ENCODE assay signal across 8 cellular contexts in the genomic region with DNA sequence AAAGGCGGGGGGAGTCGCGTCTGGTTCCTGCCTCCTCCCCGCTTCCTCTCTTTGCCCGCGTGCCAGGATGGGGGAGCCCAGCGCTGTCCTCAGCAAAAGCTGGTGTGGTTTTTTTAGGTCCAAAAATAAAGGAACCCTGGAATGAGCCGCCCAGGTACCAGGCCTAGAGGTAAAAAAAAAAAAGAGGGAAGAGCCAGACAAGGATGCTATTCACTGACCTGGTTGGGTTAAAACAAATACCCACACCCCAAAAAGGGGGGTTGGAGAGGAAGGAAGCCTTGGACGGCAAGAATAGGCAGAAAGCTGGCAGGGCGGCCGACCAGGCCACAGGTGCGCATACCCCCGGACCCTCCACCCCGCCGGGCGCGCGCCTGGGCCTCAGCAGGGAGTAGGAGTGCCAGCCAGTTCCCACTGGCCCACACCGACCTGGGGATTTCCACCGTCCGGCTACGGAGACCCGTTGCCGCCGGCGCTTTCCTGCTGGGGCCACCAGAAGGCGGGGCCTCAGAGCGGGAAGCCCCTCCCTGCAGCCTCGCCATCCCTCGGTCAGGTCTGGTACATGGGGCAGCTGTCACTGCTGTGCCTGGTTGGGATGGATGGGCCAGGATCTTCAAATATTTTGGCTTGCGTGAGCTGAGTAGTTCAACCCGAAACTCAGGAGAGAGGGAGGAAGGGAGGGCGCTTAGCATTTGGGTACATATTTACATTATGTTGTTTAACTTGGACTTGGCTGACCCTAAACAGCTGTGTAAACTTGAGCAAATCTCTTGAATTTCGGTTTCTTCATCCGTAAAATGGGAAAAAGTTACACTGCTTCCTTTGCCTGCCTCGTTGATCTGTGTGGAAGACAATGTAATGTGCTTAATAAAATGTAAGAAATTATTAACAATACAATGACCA. TPM values are rescaled to one million over a fixed set of nuclear protein-coding genes. Genes with fewer than 3 reads are reported as not detected.
DNase-seq lines count a peak whose midpoint lies in the region; ATAC-seq and TF ChIP-seq lines count a peak whose summit lies in the region.

No MANE protein-coding gene starts in this region.

- peak; percentile 74 for ATAC-seq in GM19023 (IDR thresholded peaks at IDR 0.05; ENCODE audit: unreplicated experiment)
- ATAC-seq in HG03139 (IDR thresholded peaks at IDR 0.05; ENCODE audit: unreplicated experiment) = peak; percentile 62
- ATAC-seq in lung (ENCODE audit: insufficient read depth, low FRiP score) = peak; percentile 42

- POLR2A ChIA-PET in activated CD4-positive, alpha-beta T cell treated with anti-CD3 and anti-CD28 coated beads, Interleukin-2, amount 10 ng/mL, durations not matched to agents 7 days and 5 days (lab: Charles Lee) = interaction anchor here (0.6 to 1.1 kb wide), 3 partner anchors 65 to 78 kb away, joined by 4 to 5 read pairs (median 4); no protein-coding TSS in a partner anchor

- H3K36me3 ChIP-seq in lung (ENCODE audit: control insufficient read depth in 2 of 2, insufficient read depth in 2 of 2, low read length in 2 of 2) = no peaks in the 10 kb centered on the region

- peak overlapping the region; percentile 92 for H3K4me3 Mint-ChIP-seq in activated CD4-positive, alpha-beta T cell treated with anti-CD3 and anti-CD28 coated beads, Interleukin-2, amount 10 ng/mL, durations not matched to agents 7 days and 5 days

- no peaks in the 10 kb centered on the region for H3K9me3 ChIP-seq in lung (ENCODE audit: control insufficient read depth in 2 of 2, insufficient read depth in 1 of 2, low read length in 1 of 2)

- no peak for TF ChIP-seq CTCF in lung (IDR thresholded peaks at IDR 0.05; ENCODE audit: control extremely low read depth, extremely low read depth)

- H3K27me3 Mint-ChIP-seq in activated CD4-positive, alpha-beta T cell treated with anti-CD3 and anti-CD28 coated beads, Interleukin-2, amount 10 ng/mL, durations not matched to agents 7 days and 5 days = no peaks in the 10 kb centered on the region

- CTCF ChIA-PET in activated CD4-positive, alpha-beta T cell treated with anti-CD3 and anti-CD28 coated beads, Interleukin-2, amount 10 ng/mL, durations not matched to agents 7 days and 5 days (lab: Charles Lee) = interaction anchor here (0.6 to 2.9 kb wide), 3 partner anchors 12 to 120 kb away, joined by 4 to 17 read pairs (median 4); no protein-coding TSS in a partner anchor

- no peaks in the 10 kb centered on the region for H3K27me3 ChIP-seq in lung (ENCODE audit: control insufficient read depth, insufficient read depth)

- H3K4me1 Mint-ChIP-seq in activated CD4-positive, alpha-beta T cell treated with anti-CD3 and anti-CD28 coated beads, Interleukin-2, amount 10 ng/mL, durations not matched to agents 7 days and 5 days = peaks cover 89% of the 10 kb centered on the region

- peak overlapping the region; percentile 27 for H3K4me3 ChIP-seq in lung

- H3K27ac ChIP-seq in lung (ENCODE audit: low read depth in 1 of 2, low read length in 1 of 2) = peak overlapping the region; percentile 99 to 100

- peaks cover 6% of the 10 kb centered on the region for H3K36me3 Mint-ChIP-seq in activated CD4-positive, alpha-beta T cell treated with anti-CD3 and anti-CD28 coated beads, Interleukin-2, amount 10 ng/mL, durations not matched to agents 7 days and 5 days (ENCODE audit: low read depth)

- 0 to 2% methylated on average over 29 to 36 of the region's 36 CpGs for WGBS in lung, 2 donors

- DNase-seq in AG20443 (ENCODE audit: low spot score) (peak; percentile 74), NCI-H345 (lab: John Stamatoyannopoulos, UW) (peak; percentile 91), dermis microvascular lymphatic vessel endothelial cell (ENCODE audit: low read depth in 2 of 2) (peak; percentile 85 to 95), lung (ENCODE audit: low spot score) (peak; percentile 83)
- peak; percentile 74 for DNase-seq in activated CD4-positive, alpha-beta T cell treated with anti-CD3 and anti-CD28 coated beads, Interleukin-2, amount 10 ng/mL, durations not matched to agents 7 days and 5 days
- DNase-seq in stimulated activated CD8-positive, alpha-beta memory T cell treated with anti-CD3 and anti-CD28 coated beads, Interleukin-12 subunit alpha, Interleukin-12 subunit beta, amount 100 ng/mL, for 1 hour (ENCODE audit: low read depth) = peak; percentile 65

- H3K4me1 ChIP-seq in lung (ENCODE audit: control insufficient read depth in 2 of 2, insufficient read depth in 2 of 2, low read length in 2 of 2) = peaks cover 25 to 29% of the 10 kb centered on the region in 2 donors

- peak overlapping the region; percentile 96 for H3K27ac Mint-ChIP-seq in activated CD4-positive, alpha-beta T cell treated with anti-CD3 and anti-CD28 coated beads, Interleukin-2, amount 10 ng/mL, durations not matched to agents 7 days and 5 days

- no peaks in the 10 kb centered on the region for H3K9me3 Mint-ChIP-seq in activated CD4-positive, alpha-beta T cell treated with anti-CD3 and anti-CD28 coated beads, Interleukin-2, amount 10 ng/mL, durations not matched to agents 7 days and 5 days

RNA-seq across cellular contexts. Expression of a gene that starts 5.4 kb away (rescaled TPM):
- total RNA-seq in activated CD4-positive, alpha-beta T cell treated with anti-CD3 and anti-CD28 coated beads, Interleukin-2, amount 10 ng/mL, durations not matched to agents 7 days and 5 days = 10 to 100 TPM; 26.0 to 29.9 TPM
- total RNA-seq in dermis microvascular lymphatic vessel endothelial cell (7.6 and 8.2 TPM in 2 replicates), lung (10 to 100 TPM; 42.4 to 52.4 TPM)
- 10 to 100 TPM in 1 of 2 donors, 1 to 10 TPM in 1; 9.3 to 34.8 TPM for polyA plus RNA-seq in lung

Comparison
In these comparisons a context has a peak if more than half of its experiments do, and no peak if none do; other contexts are left out.
1. Peak in every context shown above with its lines: DNase-seq, ATAC-seq, H3K4me3 ChIP-seq and H3K27ac ChIP-seq.